Comparison of ENCODE assay signal across 9 cellular contexts in the genomic region with DNA sequence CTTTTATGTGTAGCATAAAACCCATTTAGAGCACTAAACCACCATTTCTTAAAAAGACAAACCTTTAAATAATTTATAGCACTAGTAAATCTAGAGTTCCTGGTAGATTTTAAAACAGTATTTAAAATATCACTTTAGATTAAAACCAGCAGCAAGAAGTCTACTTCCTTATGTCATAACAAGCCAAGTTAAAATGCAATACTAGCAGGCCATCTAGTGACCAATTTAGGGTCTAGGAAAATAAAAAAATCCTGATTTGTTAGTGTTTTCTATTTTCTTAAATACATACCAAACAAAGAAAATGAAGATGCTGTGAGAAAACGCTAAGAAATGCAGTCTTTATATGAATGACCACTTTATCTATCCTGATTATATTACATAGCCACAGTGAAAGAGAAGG. TPM values are rescaled to one million over a fixed set of nuclear protein-coding genes. Genes with fewer than 3 reads are reported as not detected.
A peak's percentile ranks its signal among the peaks of the same experiment; 100 is the strongest.
DNase-seq lines count a peak whose midpoint lies in the region; ATAC-seq and TF ChIP-seq lines count a peak whose summit lies in the region.
"Had no signal": no experiment of that assay in that cellular context is flagged by ENCODE, and none has a peak within 500 bp of the region (broad histone marks: within the 10 kb centered on the region; RNA-seq: fewer than 3 reads in every experiment).

No MANE protein-coding gene starts in this region.

- peaks cover 2 to 5% of the 10 kb centered on the region in 2 donors for H3K4me1 ChIP-seq in aorta (ENCODE audit: control insufficient read depth in 1 of 2, insufficient read depth in 2 of 2, low read length in 2 of 2)

- ATAC-seq in aorta (ENCODE audit: low FRiP score) (no peak), GM19467 (IDR thresholded peaks at IDR 0.05; ENCODE audit: unreplicated experiment) (no peak), HG03571 (IDR thresholded peaks at IDR 0.05; ENCODE audit: unreplicated experiment) (no peak)

- H3K4me3 ChIP-seq in retinal pigment epithelial cell (ENCODE audit: low read length) (no peak overlapping the region), aorta (ENCODE audit: low read length in 2 of 2) (no peak overlapping the region), coronary artery (no peak overlapping the region)

- H3K27ac ChIP-seq in aorta (ENCODE audit: low read depth in 1 of 2, low read length in 2 of 2) (no peak overlapping the region), coronary artery (no peak overlapping the region)

- intact Hi-C loops in aorta (cut with DNase I), result loop anchor here (10.0 kb wide), 2 partner anchors 151 to 621 kb away; no protein-coding TSS in a partner anchor

- H3K9me3 ChIP-seq in aorta (ENCODE audit: control insufficient read depth, low read length), result no peaks in the 10 kb centered on the region

- H3K36me3 ChIP-seq in aorta (ENCODE audit: control insufficient read depth in 1 of 2, insufficient read depth in 2 of 2, low read length in 1 of 2), result no peaks in the 10 kb centered on the region

- 13 to 16% methylated on average over 1 of the region's 1 CpG for WGBS in aorta, 2 donors

- H3K27me3 ChIP-seq in aorta (ENCODE audit: control insufficient read depth in 1 of 2, insufficient read depth in 2 of 2, low read length in 1 of 2), result no peaks in the 10 kb centered on the region

- TF ChIP-seq CTCF in retinal pigment epithelial cell (conservative IDR thresholded peaks at IDR 0.05; ENCODE audit: low read depth, low read length), result peak; percentile 47
- TF ChIP-seq CTCF in coronary artery (IDR thresholded peaks at IDR 0.05), result no peak

- DNase-seq in H4 (ENCODE audit: low spot score) (peak; percentile 29), OCI-M1 (lab: John Stamatoyannopoulos, UW) (peak; percentile 60), fibroblast of gingiva (ENCODE audit: low read depth) (peak; percentile 53), retinal pigment epithelial cell (ENCODE audit: low read depth) (peak; percentile 18), aorta (no peak), coronary artery (ENCODE audit: low spot score) (no peak)
- DNase-seq: stimulated activated CD4-positive, alpha-beta T cell treated with anti-CD3 and anti-CD28 coated beads, Interleukin-4, amount 100 ng/mL, for 1 hour had no signal

RNA-seq across cellular contexts. Expression of gene PAPSS1, which starts 53.9 kb away (rescaled TPM):
- 34.3 and 46.9 TPM in 2 replicates for total RNA-seq in H4 (2014; rRNA removed; shearing (Covaris generic))
- 10 to 100 TPM; 32.8 to 38.5 TPM for total RNA-seq in aorta
- 10 to 100 TPM; 20.4 to 29.4 TPM for polyA plus RNA-seq in aorta

Comparison
In these comparisons a context has a peak if more than half of its experiments do, and no peak if none do; other contexts are left out.
1. DNase-seq: peak in H4 (single experiment), OCI-M1 (single experiment), fibroblast of gingiva (single experiment) and retinal pigment epithelial cell (single experiment); none in aorta (0 of 2) and coronary artery (single experiment).